Comparison of ENCODE assay signal across 1 cellular context in the genomic region with DNA sequence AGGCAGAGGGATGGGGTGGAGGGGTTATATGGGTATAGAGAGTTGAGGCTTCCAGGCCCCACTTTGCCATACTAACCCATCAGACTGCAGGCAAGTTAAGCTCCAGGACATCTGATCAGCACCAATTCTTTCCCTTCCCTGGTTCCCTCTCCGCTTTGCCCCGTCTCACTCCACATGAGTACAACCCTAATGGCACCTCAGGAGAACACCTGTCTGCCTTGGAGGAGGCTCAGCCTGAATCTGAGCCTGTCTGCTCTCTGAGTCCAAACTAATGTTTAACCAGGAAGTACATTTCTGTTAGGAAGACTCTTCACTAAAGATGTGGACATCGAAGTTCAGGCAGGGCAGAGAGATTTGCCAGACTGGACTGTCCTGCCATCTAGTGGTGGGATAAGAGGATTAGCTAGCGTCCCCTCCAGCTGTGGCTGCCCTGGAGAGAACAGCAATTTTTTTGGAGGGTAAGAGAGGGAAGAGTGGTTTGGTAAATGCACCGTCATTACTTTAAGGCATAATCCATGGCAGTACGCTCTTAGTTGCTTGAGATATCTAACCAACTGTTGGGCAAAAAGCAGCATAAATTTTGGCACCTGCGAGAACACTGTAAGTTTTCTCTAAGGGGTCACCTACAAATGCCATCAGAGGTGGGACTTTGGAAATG.
TF ChIP-seq lines count a peak whose summit lies in the region.

No MANE protein-coding gene starts in this region.

TF ChIP-seq in K562, 482 proteins besides CTCF, POLR2A, EP300 and RAD21 (continued from another document):
- TF ChIP-seq, protein P1, sequence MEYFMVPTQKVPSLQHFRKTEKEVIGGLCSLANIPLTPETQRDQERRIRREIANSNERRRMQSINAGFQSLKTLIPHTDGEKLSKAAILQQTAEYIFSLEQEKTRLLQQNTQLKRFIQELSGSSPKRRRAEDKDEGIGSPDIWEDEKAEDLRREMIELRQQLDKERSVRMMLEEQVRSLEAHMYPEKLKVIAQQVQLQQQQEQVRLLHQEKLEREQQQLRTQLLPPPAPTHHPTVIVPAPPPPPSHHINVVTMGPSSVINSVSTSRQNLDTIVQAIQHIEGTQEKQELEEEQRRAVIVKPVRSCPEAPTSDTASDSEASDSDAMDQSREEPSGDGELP (CRISPR knock-in tag; IDR thresholded peaks at IDR 0.05; ENCODE audit: borderline replicate concordance) = peak; percentile 70; the same call in 1 of the 2 replicates
- TF ChIP-seq, protein P2, sequence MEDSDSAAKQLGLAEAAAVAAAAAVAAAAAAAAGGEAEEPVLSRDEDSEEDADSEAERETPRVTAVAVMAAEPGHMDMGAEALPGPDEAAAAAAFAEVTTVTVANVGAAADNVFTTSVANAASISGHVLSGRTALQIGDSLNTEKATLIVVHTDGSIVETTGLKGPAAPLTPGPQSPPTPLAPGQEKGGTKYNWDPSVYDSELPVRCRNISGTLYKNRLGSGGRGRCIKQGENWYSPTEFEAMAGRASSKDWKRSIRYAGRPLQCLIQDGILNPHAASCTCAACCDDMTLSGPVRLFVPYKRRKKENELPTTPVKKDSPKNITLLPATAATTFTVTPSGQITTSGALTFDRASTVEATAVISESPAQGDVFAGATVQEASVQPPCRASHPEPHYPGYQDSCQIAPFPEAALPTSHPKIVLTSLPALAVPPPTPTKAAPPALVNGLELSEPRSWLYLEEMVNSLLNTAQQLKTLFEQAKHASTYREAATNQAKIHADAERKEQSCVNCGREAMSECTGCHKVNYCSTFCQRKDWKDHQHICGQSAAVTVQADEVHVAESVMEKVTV (CRISPR knock-in tag; IDR thresholded peaks at IDR 0.05) = peak; percentile 81
